Comparison of ENCODE assay signal across 13 cellular contexts in genomic region chr22:39431821-39432251, GRCh38. TPM values are rescaled to one million over a fixed set of nuclear protein-coding genes. Genes with fewer than 3 reads are reported as not detected.
DNase-seq lines count a peak whose midpoint lies in the region; ATAC-seq and TF ChIP-seq lines count a peak whose summit lies in the region.
"Had no signal": no experiment of that assay in that cellular context is flagged by ENCODE, and none has a peak within 500 bp of the region (broad histone marks: within the 10 kb centered on the region; RNA-seq: fewer than 3 reads in every experiment).

No MANE protein-coding gene starts in this region.

- no peaks in the 10 kb centered on the region for H3K9me3 Mint-ChIP-seq in natural killer cell
- H3K9me3 Mint-ChIP-seq: CD8-positive, alpha-beta memory T cell had no signal

- H4K91ac ChIP-seq in mesenchymal stem cell (ENCODE audit: low read length), result no peak overlapping the region

- H3K9ac ChIP-seq in OCI-LY1 (ENCODE audit: low read length) (no peak overlapping the region), mesenchymal stem cell (ENCODE audit: low read length) (peak overlapping the region; percentile 47)

- no peaks in the 10 kb centered on the region for H4K20me1 ChIP-seq in OCI-LY1 (ENCODE audit: insufficient read depth, low read length)

- no peak overlapping the region for H2AK5ac ChIP-seq in mesenchymal stem cell (ENCODE audit: low read length, severe bottlenecking)

- intact Hi-C loops in testis (cut with DNase I; ENCODE audit: low total_unique reads) (no loop called here), natural killer cell (cut with micrococcal nuclease) (no loop called here)

- H3K4me3 ChIP-seq in OCI-LY1 (ENCODE audit: low read depth, low read length, poor library complexity, severe bottlenecking) (no peak overlapping the region), esophagus (ENCODE audit: low read depth in 1 of 2, low read length in 2 of 2) (no peak overlapping the region), mesenchymal stem cell (ENCODE audit: insufficient read depth in 1 of 2, low read depth in 1 of 2, low read length in 2 of 2) (no peak overlapping the region), testis (no peak overlapping the region)
- H3K4me3 ChIP-seq: mucosa of descending colon, PC-9 had no signal

- H3F3A ChIP-seq in OCI-LY1 (ENCODE audit: insufficient read depth, low read length), result no peaks in the 10 kb centered on the region

- no peak for ATAC-seq in natural killer cell
- ATAC-seq: mucosa of descending colon had no signal

- H3K4me1 Mint-ChIP-seq in natural killer cell, result no peaks in the 10 kb centered on the region
- H3K4me1 Mint-ChIP-seq: CD8-positive, alpha-beta memory T cell had no signal

- H2AFZ ChIP-seq in OCI-LY1 (ENCODE audit: low read length) (no peak overlapping the region), mesenchymal stem cell (ENCODE audit: low read depth, low read length) (no peak overlapping the region)
- H2AFZ ChIP-seq: PC-9 had no signal

- H2BK15ac ChIP-seq in mesenchymal stem cell (ENCODE audit: low read depth, poor library complexity, severe bottlenecking), result no peak overlapping the region

- H3K36me3 Mint-ChIP-seq in natural killer cell, result no peaks in the 10 kb centered on the region

- TF ChIP-seq POLR2A in testis (IDR thresholded peaks at IDR 0.05), result no peak

- H2BK120ac ChIP-seq in mesenchymal stem cell (ENCODE audit: low read depth, low read length), result no peak overlapping the region

- H2BK5ac ChIP-seq in mesenchymal stem cell (ENCODE audit: low read depth, low read length, poor library complexity, severe bottlenecking), result no peak overlapping the region

- no peak overlapping the region for H3K23ac ChIP-seq in mesenchymal stem cell (ENCODE audit: low read length in 2 of 2)

- H3K36me3 ChIP-seq in OCI-LY1 (ENCODE audit: insufficient read depth, low read length) (peaks cover 64% of the 10 kb centered on the region), esophagus (ENCODE audit: control insufficient read depth in 2 of 2, insufficient read depth in 2 of 2, low read length in 1 of 2) (peaks cover 0 to 44% of the 10 kb centered on the region in 2 donors), mesenchymal stem cell (ENCODE audit: control insufficient read depth in 1 of 2, insufficient read depth in 2 of 2, low read depth in 1 of 2, low read length in 2 of 2) (peaks cover 48 to 66% of the 10 kb centered on the region in 2 experiments), testis (ENCODE audit: low read depth, missing control alignments) (peaks cover 6% of the 10 kb centered on the region)

- no peak overlapping the region for H3K4ac ChIP-seq in mesenchymal stem cell (ENCODE audit: low read depth in 1 of 2, low read length in 2 of 2)

- H3K4me1 ChIP-seq in OCI-LY1 (ENCODE audit: insufficient read depth, low read length, severe bottlenecking) (peaks cover 18% of the 10 kb centered on the region), esophagus (ENCODE audit: control insufficient read depth in 2 of 2, insufficient read depth in 2 of 2, low read length in 1 of 2) (peaks cover 0 to 3% of the 10 kb centered on the region in 2 donors), mesenchymal stem cell (ENCODE audit: control insufficient read depth, insufficient read depth, low read depth, low read length) (peaks cover 35% of the 10 kb centered on the region), testis (peaks cover 11% of the 10 kb centered on the region)

- DNase-seq in mesenchymal stem cell (peak; percentile 26), testis (no peak), SW 1271 (lab: John Stamatoyannopoulos, UW) (no peak), kidney tubule cell (ENCODE audit: low spot score) (no peak), natural killer cell (no peak), HT-29 (ENCODE audit: low spot score) (no peak)
- DNase-seq: activated T-cell treated with anti-CD3 and anti-CD28 coated beads, Interleukin-2, amount 50 U/mL, for 1 hour; PC-9; stimulated activated CD4-positive, alpha-beta T cell treated with anti-CD3 and anti-CD28 coated beads, Interleukin-15, amount 100 ng/mL, for 24 hours had no signal

- TF ChIP-seq CTCF in OCI-LY1 (IDR thresholded peaks at IDR 0.05; ENCODE audit: low read length) (no peak), testis (IDR thresholded peaks at IDR 0.05) (no peak), natural killer cell (IDR thresholded peaks at IDR 0.05) (no peak)

- H3K4me2 ChIP-seq in OCI-LY1 (ENCODE audit: low read length), result no peak overlapping the region
- no peak overlapping the region for H3K4me2 ChIP-seq in mesenchymal stem cell (ENCODE audit: low read length, poor library complexity, severe bottlenecking)
- H3K4me2 ChIP-seq: PC-9 had no signal

- H2BK12ac ChIP-seq in mesenchymal stem cell (ENCODE audit: low read length in 2 of 2), result no peak overlapping the region

- peaks cover 4% of the 10 kb centered on the region for H3K79me1 ChIP-seq in mesenchymal stem cell (replicated peaks; ENCODE audit: low read length, poor library complexity, severe bottlenecking)

- H3K27ac ChIP-seq in OCI-LY1 (ENCODE audit: low read depth, low read length, poor library complexity, severe bottlenecking) (peak overlapping the region; percentile 10), esophagus (ENCODE audit: low read depth in 2 of 2, low read length in 1 of 2) (peak overlapping the region; percentile 21 to 63), mesenchymal stem cell (ENCODE audit: low read length, poor library complexity, severe bottlenecking) (no peak overlapping the region), testis (peak overlapping the region; percentile 31 to 53)
- H3K27ac ChIP-seq: PC-9 had no signal

- no peaks in the 10 kb centered on the region for H3K79me2 ChIP-seq in OCI-LY1 (ENCODE audit: insufficient read depth, low read length)

- H3K9me3 ChIP-seq in OCI-LY1 (ENCODE audit: low read length) (no peaks in the 10 kb centered on the region), esophagus (ENCODE audit: control insufficient read depth in 2 of 2, insufficient read depth in 1 of 2, low read depth in 1 of 2, low read length in 1 of 2) (no peaks in the 10 kb centered on the region), mesenchymal stem cell (ENCODE audit: control insufficient read depth, low read length) (no peaks in the 10 kb centered on the region), testis (no peaks in the 10 kb centered on the region)
- H3K9me3 ChIP-seq: mucosa of descending colon had no signal

- no peak overlapping the region for H3K18ac ChIP-seq in mesenchymal stem cell (ENCODE audit: low read depth in 1 of 2, low read length in 2 of 2)

- H3K4me3 Mint-ChIP-seq in natural killer cell, result no peak overlapping the region
- H3K4me3 Mint-ChIP-seq: CD8-positive, alpha-beta memory T cell had no signal

- H3K27ac Mint-ChIP-seq in natural killer cell, result no peak overlapping the region
- H3K27ac Mint-ChIP-seq: CD8-positive, alpha-beta memory T cell had no signal

- 61 to 63% methylated on average over 8 of the region's 8 CpGs for WGBS in esophagus, 2 donors
- 81% methylated on average over 8 of the region's 8 CpGs for WGBS in mesenchymal stem cell
- WGBS in testis, 2 donors, result 70 to 73% methylated on average over 6 to 8 of the region's 8 CpGs

- no peaks in the 10 kb centered on the region for H3K27me3 ChIP-seq in OCI-LY1 (ENCODE audit: insufficient read depth, low read length)
- H3K27me3 ChIP-seq in esophagus (ENCODE audit: control insufficient read depth in 1 of 2, insufficient read depth in 2 of 2, low read length in 2 of 2), result no peaks in the 10 kb centered on the region
- H3K27me3 ChIP-seq in mesenchymal stem cell (ENCODE audit: control insufficient read depth in 1 of 2, insufficient read depth in 1 of 2, low read length in 2 of 2), result no peaks in the 10 kb centered on the region
- no peaks in the 10 kb centered on the region for H3K27me3 ChIP-seq in testis

- no peaks in the 10 kb centered on the region for H3K27me3 Mint-ChIP-seq in natural killer cell (ENCODE audit: low read depth in 2 of 2)
- H3K27me3 Mint-ChIP-seq: CD8-positive, alpha-beta memory T cell had no signal

- no peak overlapping the region for H3K14ac ChIP-seq in mesenchymal stem cell (ENCODE audit: low read length in 2 of 2)

- H3K9me2 ChIP-seq in OCI-LY1 (ENCODE audit: low read depth, low read length), result no peaks in the 10 kb centered on the region

- no peak overlapping the region for H4K8ac ChIP-seq in mesenchymal stem cell (ENCODE audit: low read length)

RNA-seq across cellular contexts. Expression of gene MGAT3, which starts 25.0 kb away (rescaled TPM):
- polyA plus RNA-seq in esophagus (under 1 TPM; 0.28 to 0.36 TPM), testis (ENCODE audit: insufficient read depth, low read depth, low replicate concordance) (9.7 TPM)
- 2.1 TPM for polyA plus RNA-seq in mesenchymal stem cell (2013, experiment 1 of 2)
- polyA plus RNA-seq in mesenchymal stem cell (2013, experiment 2 of 2), result 2.0 TPM
- total RNA-seq in testis (1 to 10 TPM; 4.6 to 6.4 TPM), natural killer cell (10 to 100 TPM in 1 of 3 donors, under 1 TPM in 2; 0.09 to 13.7 (median 0.11) TPM)
- 1.0 and 1.6 TPM in 2 replicates for total RNA-seq in HT-29 (2014; rRNA removed; shearing (Covaris generic))
- total RNA-seq: PC-9 had no signal

RNA-seq across cellular contexts. Expression of gene TAB1, which starts 32.3 kb away (rescaled TPM):
- 10 to 100 TPM; 10.6 to 13.4 TPM for polyA plus RNA-seq in esophagus
- 10.8 TPM for polyA plus RNA-seq in mesenchymal stem cell (2013, experiment 1 of 2)
- 11.1 TPM for polyA plus RNA-seq in mesenchymal stem cell (2013, experiment 2 of 2)
- total RNA-seq in testis, result 10 to 100 TPM; 29.8 to 35.7 TPM
- polyA plus RNA-seq in testis (ENCODE audit: insufficient read depth, low read depth, low replicate concordance), result 21.9 TPM
- 10 to 100 TPM; 24.3 to 30.4 (median 24.8) TPM for total RNA-seq in natural killer cell
- total RNA-seq in HT-29 (2014; rRNA removed; shearing (Covaris generic)), result 14.0 and 16.7 TPM in 2 replicates
